2 cellular contexts compared by ENCODE assay signal in genomic region chr17:38463451-38463858, GRCh38.
TF ChIP-seq lines count a peak whose summit lies in the region.

No MANE protein-coding gene starts in this region.

TF ChIP-seq in H1, 55 proteins besides CTCF, POLR2A, EP300 and RAD21:
- no peak for TF ChIP-seq FOSL1 (IDR thresholded peaks at IDR 0.05; ENCODE audit: insufficient read depth, low read depth, low read length)
- no peak for TF ChIP-seq BCL11A (IDR thresholded peaks at IDR 0.05; ENCODE audit: low read depth in 2 of 2, low read length in 2 of 2)
- no peak for TF ChIP-seq HDAC2 (IDR thresholded peaks at IDR 0.05; ENCODE audit: borderline replicate concordance in 1 of 2, low read depth in 2 of 2, low read length in 2 of 2)
- TF ChIP-seq RFX5 (IDR thresholded peaks at IDR 0.05; ENCODE audit: borderline replicate concordance, low read depth, low read length), result no peak
- TF ChIP-seq EZH2 (IDR thresholded peaks at IDR 0.05; ENCODE audit: low read depth, low read length, severe bottlenecking), result no peak
- no peak for TF ChIP-seq SP2 (IDR thresholded peaks at IDR 0.05; ENCODE audit: low read length)
- TF ChIP-seq MAFK (IDR thresholded peaks at IDR 0.05; ENCODE audit: low read depth, low read length), result no peak
- no peak for TF ChIP-seq JUN (IDR thresholded peaks at IDR 0.05; ENCODE audit: low read depth, low read length)
- no peak for TF ChIP-seq GTF2F1 (IDR thresholded peaks at IDR 0.05; ENCODE audit: borderline replicate concordance, low read depth, low read length)
- TF ChIP-seq TEAD4 (IDR thresholded peaks at IDR 0.05; ENCODE audit: low read depth, low read length), result no peak
- TF ChIP-seq CBX5 (IDR thresholded peaks at IDR 0.05; ENCODE audit: low read depth, low read length), result no peak
- TF ChIP-seq SIRT6 (IDR thresholded peaks at IDR 0.05; ENCODE audit: low read length), result no peak
- no peak for TF ChIP-seq SIX5 (IDR thresholded peaks at IDR 0.05; ENCODE audit: low read depth, low read length)
- no peak for TF ChIP-seq BRCA1 (IDR thresholded peaks at IDR 0.05; ENCODE audit: low read depth, low read length)
- no peak for TF ChIP-seq SAP30 (IDR thresholded peaks at IDR 0.05; ENCODE audit: insufficient read depth, insufficient replicate concordance, low read length)
TF ChIP-seq in H1: peak in this region for 0.

TF ChIP-seq in HepG2, 621 proteins besides CTCF, POLR2A, EP300 and RAD21:
- TF ChIP-seq HDAC6 (IDR thresholded peaks at IDR 0.05; ENCODE audit: low read depth, low read length) (no peak), TBX2 (CRISPR knock-in tag; IDR thresholded peaks at IDR 0.05; ENCODE audit: borderline replicate concordance) (no peak), U2AF1 (optimal IDR thresholded peaks at IDR 0.05; ENCODE audit: low read depth, low read length) (no peak), ISL2 (CRISPR knock-in tag; IDR thresholded peaks at IDR 0.05) (no peak), CEBPB (IDR thresholded peaks at IDR 0.05; ENCODE audit: borderline replicate concordance, low read depth, low read length) (no peak), ZNF225 (CRISPR knock-in tag; IDR thresholded peaks at IDR 0.05) (no peak), ZNF563 (CRISPR knock-in tag; IDR thresholded peaks at IDR 0.05) (no peak), ZNF703 (CRISPR knock-in tag; IDR thresholded peaks at IDR 0.05; ENCODE audit: borderline replicate concordance) (no peak), HOXA9 (CRISPR knock-in tag; IDR thresholded peaks at IDR 0.05; ENCODE audit: borderline replicate concordance) (no peak), ZNF510 (CRISPR knock-in tag; IDR thresholded peaks at IDR 0.05; ENCODE audit: low read depth) (no peak), HIC2 (CRISPR knock-in tag; IDR thresholded peaks at IDR 0.05; ENCODE audit: low read depth) (no peak)
TF ChIP-seq in HepG2: peak in this region for 0.
